31 cellular contexts compared by ENCODE assay signal in genomic region chr7:158428842-158429753, GRCh38.
DNase-seq lines count a peak whose midpoint lies in the region; ATAC-seq and TF ChIP-seq lines count a peak whose summit lies in the region.
"Had no signal": no experiment of that assay in that cellular context is flagged by ENCODE, and none has a peak within 500 bp of the region (broad histone marks: within the 10 kb centered on the region; RNA-seq: fewer than 3 reads in every experiment).

No MANE protein-coding gene starts in this region.

- H3K4me1 Mint-ChIP-seq in natural killer cell treated with Interleukin-12 subunit alpha and Interleukin-12 subunit beta and Interleukin-15 and Interleukin-18, amount 100 ng/mL, for 72 hours (ENCODE audit: low read depth in 2 of 2): no peaks in the 10 kb centered on the region
- no peaks in the 10 kb centered on the region for H3K4me1 Mint-ChIP-seq in natural killer cell
- peaks cover 7% of the 10 kb centered on the region for H3K4me1 Mint-ChIP-seq in stimulated activated naive CD8-positive, alpha-beta T cell treated with anti-CD3 and anti-CD28 coated beads, Interleukin-15, amount 100 ng/mL, for 72 hours

- H3K4me3 ChIP-seq in coronary artery: no peak overlapping the region
- no peak overlapping the region for H3K4me3 ChIP-seq in neuronal stem cell (ENCODE audit: low read length in 2 of 2)
- H3K4me3 ChIP-seq: ascending aorta, GM23248, heart left ventricle, thoracic aorta had no signal

- H3K14ac ChIP-seq in neuronal stem cell (ENCODE audit: low read length): no peak overlapping the region

- TF ChIP-seq CTCF in natural killer cell (IDR thresholded peaks at IDR 0.05) (no peak), coronary artery (IDR thresholded peaks at IDR 0.05) (no peak)

- peak overlapping the region; percentile 8 for H3K23ac ChIP-seq in neuronal stem cell (ENCODE audit: low read depth, low read length, poor library complexity)

- H2BK5ac ChIP-seq in neuronal stem cell (ENCODE audit: low read length): no peak overlapping the region

- intact Hi-C loops in natural killer cell (cut with micrococcal nuclease): no loop called here

- H4K8ac ChIP-seq in neuronal stem cell (ENCODE audit: low read depth, low read length): no peak overlapping the region

- peaks cover 4 to 11% of the 10 kb centered on the region in 2 donors for H3K27me3 Mint-ChIP-seq in natural killer cell treated with Interleukin-12 subunit alpha and Interleukin-12 subunit beta and Interleukin-15 and Interleukin-18, amount 100 ng/mL, for 72 hours
- peaks cover 0 to 2% of the 10 kb centered on the region in 2 donors for H3K27me3 Mint-ChIP-seq in natural killer cell (ENCODE audit: low read depth in 2 of 2)
- H3K27me3 Mint-ChIP-seq in stimulated activated naive CD8-positive, alpha-beta T cell treated with anti-CD3 and anti-CD28 coated beads, Interleukin-15, amount 100 ng/mL, for 72 hours: peaks cover 20% of the 10 kb centered on the region

- no peaks in the 10 kb centered on the region for H3K9me3 Mint-ChIP-seq in natural killer cell treated with Interleukin-12 subunit alpha and Interleukin-12 subunit beta and Interleukin-15 and Interleukin-18, amount 100 ng/mL, for 72 hours
- no peaks in the 10 kb centered on the region for H3K9me3 Mint-ChIP-seq in natural killer cell
- no peaks in the 10 kb centered on the region for H3K9me3 Mint-ChIP-seq in stimulated activated naive CD8-positive, alpha-beta T cell treated with anti-CD3 and anti-CD28 coated beads, Interleukin-15, amount 100 ng/mL, for 72 hours
- H3K9me3 Mint-ChIP-seq: activated T-helper 2 cell treated with anti-CD3 and anti-CD28 coated beads, Interferon-gamma antibody, Interleukin-2, Interleukin-4, amounts not matched to agents 10 μg/mL and 5 μg/mL and 100 μg/mL, durations not matched to agents 14 hours and 24 hours and 36 hours; CD8-positive, alpha-beta T cell; effector memory CD8-positive, alpha-beta T cell; mesothelial cell of epicardium; stimulated activated naive CD8-positive, alpha-beta T cell treated with anti-CD3 and anti-CD28 coated beads, Interleukin-15, Interleukin-2, amounts not matched to agents 100 ng/mL and 50 ng/mL, for 24 hours had no signal

- H3K4me1 ChIP-seq in neuronal stem cell (ENCODE audit: control insufficient read depth in 2 of 2, insufficient read depth in 1 of 2, low read depth in 1 of 2, low read length in 2 of 2): no peaks in the 10 kb centered on the region
- H3K4me1 ChIP-seq: heart left ventricle had no signal

- H3K9me3 ChIP-seq in neuronal stem cell (replicated peaks in 1 of 2; ENCODE audit: control insufficient read depth in 2 of 2, insufficient read depth in 1 of 2, low read depth in 1 of 2, low read length in 2 of 2): no peaks in the 10 kb centered on the region
- H3K9me3 ChIP-seq: ascending aorta, heart left ventricle, thoracic aorta had no signal

- no peak overlapping the region for H3K27ac ChIP-seq in coronary artery
- H3K27ac ChIP-seq in neuronal stem cell (replicated peaks; ENCODE audit: low read length): no peak overlapping the region
- H3K27ac ChIP-seq: ascending aorta, GM23248, thoracic aorta had no signal

- H3K36me3 Mint-ChIP-seq in natural killer cell treated with Interleukin-12 subunit alpha and Interleukin-12 subunit beta and Interleukin-15 and Interleukin-18, amount 100 ng/mL, for 72 hours: no peaks in the 10 kb centered on the region
- H3K36me3 Mint-ChIP-seq in natural killer cell: no peaks in the 10 kb centered on the region
- H3K36me3 Mint-ChIP-seq: activated naive CD8-positive, alpha-beta T cell; CD8-positive, alpha-beta T cell; mesothelial cell of epicardium had no signal

- H3K4me3 Mint-ChIP-seq in natural killer cell treated with Interleukin-12 subunit alpha and Interleukin-12 subunit beta and Interleukin-15 and Interleukin-18, amount 100 ng/mL, for 72 hours: no peak overlapping the region
- H3K4me3 Mint-ChIP-seq in natural killer cell: no peak overlapping the region
- no peak overlapping the region for H3K4me3 Mint-ChIP-seq in stimulated activated naive CD8-positive, alpha-beta T cell treated with anti-CD3 and anti-CD28 coated beads, Interleukin-15, amount 100 ng/mL, for 72 hours
- H3K4me3 Mint-ChIP-seq: activated CD8-positive, alpha-beta T cell treated with anti-CD3 and anti-CD28 coated beads, Interleukin-2, amount 10 ng/mL, durations not matched to agents 7 days and 5 days; activated naive CD8-positive, alpha-beta T cell; CD8-positive, alpha-beta T cell; effector memory CD8-positive, alpha-beta T cell; mesothelial cell of epicardium; stimulated activated naive CD8-positive, alpha-beta T cell treated with anti-CD3 and anti-CD28 coated beads, Interleukin-15, Interleukin-2, amounts not matched to agents 100 ng/mL and 50 ng/mL, for 24 hours had no signal

- DNase-seq in natural killer cell treated with Interleukin-12 subunit alpha and Interleukin-12 subunit beta and Interleukin-15 and Interleukin-18, amount 100 ng/mL, for 72 hours (ENCODE audit: low spot score): no peak
- DNase-seq in natural killer cell (no peak), coronary artery (ENCODE audit: low spot score) (peak; percentile 64), neuronal stem cell (ENCODE audit: low spot score) (no peak)
- DNase-seq in stimulated activated naive CD8-positive, alpha-beta T cell treated with anti-CD3 and anti-CD28 coated beads, Interleukin-15, amount 100 ng/mL, for 72 hours: no peak
- no peak for DNase-seq in stimulated activated CD4-positive, alpha-beta T cell treated with anti-CD3 and anti-CD28 coated beads, Interleukin-12 subunit alpha, Interleukin-12 subunit beta, amount 100 ng/mL, for 4 hours
- DNase-seq: activated CD4-positive, alpha-beta T cell treated with anti-CD3 and anti-CD28 coated beads for 4 hours; activated CD8-positive, alpha-beta T cell treated with anti-CD3 and anti-CD28 coated beads, Interleukin-2, amount 10 ng/mL, durations not matched to agents 7 days and 5 days; CD8-positive, alpha-beta T cell; cortex of kidney; effector memory CD8-positive, alpha-beta T cell; GM23248; heart left ventricle; islet precursor cell; KG1; MM.1S; NCI-H2081; NCI-H226; NCI-H69; Right ventricle myocardium superior; small intestine; stimulated activated CD4-positive, alpha-beta T cell treated with anti-CD3 and anti-CD28 coated beads, Interleukin-1b, Interleukin-23, amount 100 ng/mL, for 48 hours had no signal

- H3K27me3 ChIP-seq in neuronal stem cell (ENCODE audit: control insufficient read depth in 3 of 3, insufficient read depth in 3 of 3, low read depth in 1 of 3, low read length in 3 of 3): peaks cover 0 to 2% (median 0%) of the 10 kb centered on the region in 3 experiments
- H3K27me3 ChIP-seq: ascending aorta had no signal

- H3K9ac ChIP-seq in neuronal stem cell (ENCODE audit: low read depth, low read length, poor library complexity): peak overlapping the region; percentile 26
- H3K9ac ChIP-seq: GM23248 had no signal

- no peaks in the 10 kb centered on the region for H3K79me1 ChIP-seq in neuronal stem cell (ENCODE audit: low read depth, low read length)

- no CpG with 5 or more reads among the region's 24 CpGs for WGBS in neuronal stem cell (ENCODE audit: extremely low coverage in 2 of 2, insufficient read length in 2 of 2, insufficient replicate concordance in 1 of 2), 2 donors

- H2BK15ac ChIP-seq in neuronal stem cell (ENCODE audit: low read length): no peak overlapping the region

- peak overlapping the region; percentile 18 for H3K18ac ChIP-seq in neuronal stem cell (ENCODE audit: low read length)

- H2BK120ac ChIP-seq in neuronal stem cell (ENCODE audit: low read depth, low read length): no peak overlapping the region

- no peak overlapping the region for H3K4ac ChIP-seq in neuronal stem cell (ENCODE audit: low read length)

- peak; percentile 28 to 40 for ATAC-seq in natural killer cell treated with Interleukin-12 subunit alpha and Interleukin-12 subunit beta and Interleukin-15 and Interleukin-18, amount 100 ng/mL, for 72 hours
- ATAC-seq in natural killer cell (no peak), GM19397 (IDR thresholded peaks at IDR 0.05; ENCODE audit: unreplicated experiment) (no peak), GM21619 (IDR thresholded peaks at IDR 0.05; ENCODE audit: unreplicated experiment) (no peak)
- ATAC-seq in stimulated activated naive CD8-positive, alpha-beta T cell treated with anti-CD3 and anti-CD28 coated beads, Interleukin-15, amount 100 ng/mL, for 72 hours: no peak
- ATAC-seq: activated CD8-positive, alpha-beta T cell treated with anti-CD3 and anti-CD28 coated beads, Interleukin-2, amount 10 ng/mL, durations not matched to agents 7 days and 5 days; CD8-positive, alpha-beta T cell; effector memory CD8-positive, alpha-beta T cell; heart left ventricle; Panc1 had no signal

- H2AFZ ChIP-seq in neuronal stem cell (ENCODE audit: low read length): no peak overlapping the region
- H2AFZ ChIP-seq: GM23248 had no signal

- H2AK5ac ChIP-seq in neuronal stem cell (ENCODE audit: low read depth, low read length): no peak overlapping the region

- no peak overlapping the region for H3K27ac Mint-ChIP-seq in natural killer cell treated with Interleukin-12 subunit alpha and Interleukin-12 subunit beta and Interleukin-15 and Interleukin-18, amount 100 ng/mL, for 72 hours
- no peak overlapping the region for H3K27ac Mint-ChIP-seq in natural killer cell
- no peak overlapping the region for H3K27ac Mint-ChIP-seq in stimulated activated naive CD8-positive, alpha-beta T cell treated with anti-CD3 and anti-CD28 coated beads, Interleukin-15, amount 100 ng/mL, for 72 hours
- H3K27ac Mint-ChIP-seq: activated CD8-positive, alpha-beta T cell treated with anti-CD3 and anti-CD28 coated beads, Interleukin-2, amount 10 ng/mL, durations not matched to agents 7 days and 5 days; activated naive CD8-positive, alpha-beta T cell; activated T-helper 2 cell treated with anti-CD3 and anti-CD28 coated beads, Interferon-gamma antibody, Interleukin-2, Interleukin-4, amounts not matched to agents 10 μg/mL and 5 μg/mL and 100 μg/mL, durations not matched to agents 14 hours and 24 hours and 36 hours; CD8-positive, alpha-beta T cell; effector memory CD8-positive, alpha-beta T cell; mesothelial cell of epicardium; stimulated activated naive CD8-positive, alpha-beta T cell treated with anti-CD3 and anti-CD28 coated beads, Interleukin-15, Interleukin-2, amounts not matched to agents 100 ng/mL and 50 ng/mL, for 24 hours had no signal

- H2BK12ac ChIP-seq in neuronal stem cell (ENCODE audit: low read length): no peak overlapping the region

- no peaks in the 10 kb centered on the region for H3K36me3 ChIP-seq in neuronal stem cell (replicated peaks in 1 of 2; ENCODE audit: control insufficient read depth in 2 of 2, insufficient read depth in 2 of 2, low read length in 2 of 2)
- H3K36me3 ChIP-seq: ascending aorta, heart left ventricle, thoracic aorta had no signal

- H3K4me2 ChIP-seq in neuronal stem cell (ENCODE audit: insufficient read depth, low read length, poor library complexity, severe bottlenecking): no peak overlapping the region

- H4K91ac ChIP-seq in neuronal stem cell (ENCODE audit: low read depth, low read length, poor library complexity): no peak overlapping the region

Comparison
In these comparisons a context has a peak if more than half of its experiments do, and no peak if none do; other contexts are left out.
1. ATAC-seq: peak in natural killer cell treated with Interleukin-12 subunit alpha and Interleukin-12 subunit beta and Interleukin-15 and Interleukin-18, amount 100 ng/mL, for 72 hours (2 of 2); none in natural killer cell (0 of 3), stimulated activated naive CD8-positive, alpha-beta T cell treated with anti-CD3 and anti-CD28 coated beads, Interleukin-15, amount 100 ng/mL, for 72 hours (single experiment), GM19397 (single experiment) and GM21619 (single experiment).